In genomic region chr2:226837787-226838603, GRCh38 we compare ENCODE assay signal across 10 cellular contexts. TPM values are rescaled to one million over a fixed set of nuclear protein-coding genes. Genes with fewer than 3 reads are reported as not detected.
A peak's percentile ranks its signal among the peaks of the same experiment; 100 is the strongest.
DNase-seq lines count a peak whose midpoint lies in the region; ATAC-seq and TF ChIP-seq lines count a peak whose summit lies in the region.
"Had no signal": no experiment of that assay in that cellular context is flagged by ENCODE, and none has a peak within 500 bp of the region (broad histone marks: within the 10 kb centered on the region; RNA-seq: fewer than 3 reads in every experiment).

No MANE protein-coding gene starts in this region.

- intact Hi-C loops in HCT116 (cut with micrococcal nuclease), result no loop called here
- intact Hi-C loops in activated CD4-positive, alpha-beta memory T cell treated with anti-CD3 and anti-CD28 coated beads for 36 hours (cut with micrococcal nuclease), result loop anchor here (2.0 to 10.0 kb wide), 9 partner anchors 157 to 1911 kb away; partner anchors contain the start of genes CCL20, DOCK10 and MFF
- intact Hi-C loops in testis (cut with DNase I; ENCODE audit: low total_unique reads), result no loop called here

- ATAC-seq in HCT116, result no peak
- no peak for ATAC-seq in naive thymus-derived CD8-positive, alpha-beta T cell
- no peak for ATAC-seq in GM21360 (IDR thresholded peaks at IDR 0.05; ENCODE audit: unreplicated experiment)
- ATAC-seq in HG03378 (IDR thresholded peaks at IDR 0.05; ENCODE audit: unreplicated experiment), result no peak
- ATAC-seq: lower lobe of right lung had no signal

- H3K27me3 Mint-ChIP-seq in CD8-positive, alpha-beta memory T cell, result peaks cover 0 to 2% of the 10 kb centered on the region in 2 donors
- H3K27me3 Mint-ChIP-seq in activated CD4-positive, alpha-beta memory T cell treated with anti-CD3 and anti-CD28 coated beads for 36 hours, result no peaks in the 10 kb centered on the region
- no peaks in the 10 kb centered on the region for H3K27me3 Mint-ChIP-seq in naive thymus-derived CD8-positive, alpha-beta T cell

- H3K4me3 ChIP-seq in CD8-positive, alpha-beta memory T cell (ENCODE audit: low read length), result no peak overlapping the region
- H3K4me3 ChIP-seq in HCT116 (replicated peaks in 1 of 2; ENCODE audit: low read depth in 1 of 2, low read length in 2 of 2) (no peak overlapping the region), testis (no peak overlapping the region)

- CTCF ChIA-PET in CD8-positive, alpha-beta memory T cell (lab: Charles Lee), result interaction anchor here (2.2 kb wide), 2 partner anchors 36 to 39 kb away, joined by 5 to 10 read pairs; partner anchors contain the start of gene IRS1
- CTCF ChIA-PET in HCT116 (lab: Charles Lee), result no interaction called here
- CTCF ChIA-PET in activated CD4-positive, alpha-beta memory T cell treated with anti-CD3 and anti-CD28 coated beads for 36 hours (lab: Charles Lee), result interaction anchor here (0.5 to 1.5 kb wide), 3 partner anchors 36 to 1012 kb away, joined by 3 to 5 read pairs (median 4); no protein-coding TSS in a partner anchor

- no peaks in the 10 kb centered on the region for H3K9me3 Mint-ChIP-seq in CD8-positive, alpha-beta memory T cell
- H3K9me3 Mint-ChIP-seq in activated CD4-positive, alpha-beta memory T cell treated with anti-CD3 and anti-CD28 coated beads for 36 hours, result no peaks in the 10 kb centered on the region
- no peaks in the 10 kb centered on the region for H3K9me3 Mint-ChIP-seq in naive thymus-derived CD8-positive, alpha-beta T cell

- no peak overlapping the region for H3K9ac ChIP-seq in HCT116 (ENCODE audit: low read length)

- H3K27ac Mint-ChIP-seq in CD8-positive, alpha-beta memory T cell, result peak overlapping the region; percentile 95 to 100 (median 98)
- H3K27ac Mint-ChIP-seq in activated CD4-positive, alpha-beta memory T cell treated with anti-CD3 and anti-CD28 coated beads for 36 hours, result peak overlapping the region; percentile 99
- peak overlapping the region; percentile 98 to 100 (median 99) for H3K27ac Mint-ChIP-seq in naive thymus-derived CD8-positive, alpha-beta T cell

- no peaks in the 10 kb centered on the region for H3K27me3 ChIP-seq in CD8-positive, alpha-beta memory T cell (ENCODE audit: insufficient read depth, low read length, poor library complexity, severe bottlenecking)
- H3K27me3 ChIP-seq in HCT116 (ENCODE audit: insufficient read depth, low read length) (no peaks in the 10 kb centered on the region), testis (no peaks in the 10 kb centered on the region)
- H3K27me3 ChIP-seq: brain microvascular endothelial cell had no signal

- RAD21 ChIA-PET in HCT116 (lab: Charles Lee; ENCODE audit: low non-redundant PET in 1 of 2, low total read pairs in 2 of 2, uncharacterized antibody in 2 of 2, unreplicated experiment in 2 of 2), result no interaction called here

- H3K36me3 Mint-ChIP-seq in CD8-positive, alpha-beta memory T cell, result peaks cover 0 to 13% (median 0%) of the 10 kb centered on the region in 3 donors
- H3K36me3 Mint-ChIP-seq in activated CD4-positive, alpha-beta memory T cell treated with anti-CD3 and anti-CD28 coated beads for 36 hours, result peaks cover 37% of the 10 kb centered on the region
- no peaks in the 10 kb centered on the region for H3K36me3 Mint-ChIP-seq in naive thymus-derived CD8-positive, alpha-beta T cell

- peaks cover 56% of the 10 kb centered on the region for H3K4me1 ChIP-seq in CD8-positive, alpha-beta memory T cell (ENCODE audit: insufficient read depth, low read length)
- peaks cover 17 to 32% of the 10 kb centered on the region in 2 experiments; a peak in 3 of 4 replicates for H3K4me1 ChIP-seq in HCT116 (ENCODE audit: control insufficient read depth in 1 of 2, insufficient read depth in 2 of 2, low read length in 2 of 2)
- H3K4me1 ChIP-seq in testis, result peaks cover 8% of the 10 kb centered on the region

- POLR2A ChIA-PET in CD8-positive, alpha-beta memory T cell (lab: Charles Lee), result interaction anchor here (1.6 to 3.0 kb wide), 2 partner anchors 39 to 40 kb away, joined by 5 to 33 read pairs; partner anchors contain the start of gene IRS1
- POLR2A ChIA-PET in HCT116 (lab: Charles Lee), result no interaction called here
- POLR2A ChIA-PET in activated CD4-positive, alpha-beta memory T cell treated with anti-CD3 and anti-CD28 coated beads for 36 hours (lab: Charles Lee), result no interaction called here
- POLR2A ChIA-PET in naive thymus-derived CD8-positive, alpha-beta T cell (lab: Charles Lee), result interaction anchor here (1.2 kb wide), 1 partner anchor 38 kb away, joined by 3 read pairs; the partner anchor contains the start of gene IRS1

- peaks cover 49% of the 10 kb centered on the region for H3K79me2 ChIP-seq in HCT116 (ENCODE audit: insufficient read depth, low read length)

- no peaks in the 10 kb centered on the region for H3K9me2 ChIP-seq in HCT116 (ENCODE audit: insufficient read depth)

- peak overlapping the region; percentile 82 for H3K4me2 ChIP-seq in HCT116 (ENCODE audit: low read length)

- no peak for TF ChIP-seq POLR2A in HCT116 (IDR thresholded peaks at IDR 0.05; ENCODE audit: borderline replicate concordance, extremely low read depth, insufficient read depth, insufficient read length)
- TF ChIP-seq POLR2A in testis (IDR thresholded peaks at IDR 0.05), result no peak

- H3K9me3 ChIP-seq in CD8-positive, alpha-beta memory T cell (ENCODE audit: low read length), result no peaks in the 10 kb centered on the region
- H3K9me3 ChIP-seq in HCT116 (ENCODE audit: control insufficient read depth in 1 of 2, insufficient read depth in 1 of 2, low read depth in 1 of 2, low read length in 2 of 2) (peaks cover 0 to 3% of the 10 kb centered on the region in 2 experiments; a peak in 1 of 4 replicates), testis (no peaks in the 10 kb centered on the region)
- H3K9me3 ChIP-seq: lower lobe of right lung had no signal

- H3K4me1 Mint-ChIP-seq in CD8-positive, alpha-beta memory T cell, result peaks cover 68 to 85% (median 84%) of the 10 kb centered on the region in 3 donors
- H3K4me1 Mint-ChIP-seq in activated CD4-positive, alpha-beta memory T cell treated with anti-CD3 and anti-CD28 coated beads for 36 hours (ENCODE audit: low read depth), result peaks cover 64% of the 10 kb centered on the region
- H3K4me1 Mint-ChIP-seq in naive thymus-derived CD8-positive, alpha-beta T cell, result peaks cover 32 to 83% (median 69%) of the 10 kb centered on the region in 4 donors

- H3K4me3 Mint-ChIP-seq in CD8-positive, alpha-beta memory T cell, result peak overlapping the region; percentile 86 to 98 (median 94)
- H3K4me3 Mint-ChIP-seq in activated CD4-positive, alpha-beta memory T cell treated with anti-CD3 and anti-CD28 coated beads for 36 hours, result peak overlapping the region; percentile 92
- peak overlapping the region; percentile 87 to 97 (median 94) for H3K4me3 Mint-ChIP-seq in naive thymus-derived CD8-positive, alpha-beta T cell

- WGBS in testis, 2 donors, result 62 to 68% methylated on average over 12 of the region's 12 CpGs

- TF ChIP-seq CTCF in HCT116 (IDR thresholded peaks at IDR 0.05 in 2 of 3, conservative IDR thresholded peaks at IDR 0.05 in 1 of 3; ENCODE audit: borderline replicate concordance in 1 of 3, insufficient read depth in 1 of 3, low read depth in 2 of 3, low read length in 2 of 3) (no peak), testis (IDR thresholded peaks at IDR 0.05) (no peak)

- no peak for DNase-seq in CD8-positive, alpha-beta memory T cell
- DNase-seq in HCT116 (ENCODE audit: low read depth, low spot score) (no peak), testis (no peak)
- DNase-seq in activated CD4-positive, alpha-beta memory T cell treated with anti-CD3 and anti-CD28 coated beads for 36 hours, result no peak
- no peak for DNase-seq in naive thymus-derived CD8-positive, alpha-beta T cell
- DNase-seq: brain microvascular endothelial cell; lower lobe of right lung; NK-92 treated with Interleukin-12 subunit alpha and Interleukin-12 subunit beta, amount 100 ng/mL, for 24 hours had no signal

- H4K20me1 ChIP-seq in HCT116 (ENCODE audit: insufficient read depth), result no peaks in the 10 kb centered on the region

- H3K36me3 ChIP-seq in CD8-positive, alpha-beta memory T cell (ENCODE audit: insufficient read depth, low read length), result no peaks in the 10 kb centered on the region
- peaks cover 0 to 6% of the 10 kb centered on the region in 2 experiments; a peak in 1 of 4 replicates for H3K36me3 ChIP-seq in HCT116 (ENCODE audit: control insufficient read depth in 1 of 2, insufficient read depth in 2 of 2, low read length in 2 of 2)
- H3K36me3 ChIP-seq in testis (ENCODE audit: low read depth, missing control alignments), result no peaks in the 10 kb centered on the region
- H3K36me3 ChIP-seq: brain microvascular endothelial cell, lower lobe of right lung had no signal

- peak overlapping the region; percentile 99 for H3K27ac ChIP-seq in CD8-positive, alpha-beta memory T cell (ENCODE audit: low read depth, low read length)
- H3K27ac ChIP-seq in HCT116 (ENCODE audit: low read depth, low read length) (peak overlapping the region; percentile 87; the same call in 1 of the 2 replicates), testis (no peak overlapping the region)
- H3K27ac ChIP-seq: brain microvascular endothelial cell had no signal

- no peak for TF ChIP-seq RAD21 in HCT116 (IDR thresholded peaks at IDR 0.05; ENCODE audit: low read depth)

- H2AFZ ChIP-seq in HCT116 (ENCODE audit: low read depth, low read length, poor library complexity, severe bottlenecking), result no peak overlapping the region

- BruUV-seq in HCT116 (replicated peaks; lab: Mats Ljungman, UMichigan), result no TSS peak

TF ChIP-seq in HCT116, 20 proteins besides CTCF, POLR2A, EP300 and RAD21 (continues in another document):
- TF ChIP-seq CBX3 (IDR thresholded peaks at IDR 0.05; ENCODE audit: low read depth), result no peak
- no peak for TF ChIP-seq CEBPB (IDR thresholded peaks at IDR 0.05; ENCODE audit: low read depth)

RNA-seq across cellular contexts. Expression of gene RHBDD1, which starts 2.1 kb away (rescaled TPM):
- total RNA-seq in CD8-positive, alpha-beta memory T cell, result 10 to 100 TPM; 32.8 to 35.7 TPM
- 19.2 TPM for polyA plus RNA-seq in CD8-positive, alpha-beta memory T cell
- total RNA-seq in HCT116 (2021; ENCODE audit: unreplicated experiment) (73.8 TPM), testis (10 to 100 TPM; 38.0 to 43.4 TPM)
- 24.7 and 33.1 TPM in 2 replicates for polyA plus RNA-seq in HCT116 (2012)
- 10 to 100 TPM; 38.0 to 41.1 TPM for total RNA-seq in activated CD4-positive, alpha-beta memory T cell treated with anti-CD3 and anti-CD28 coated beads for 36 hours
- total RNA-seq in naive thymus-derived CD8-positive, alpha-beta T cell, result 10 to 100 TPM; 53.5 to 55.6 TPM
- 10 to 100 TPM; 13.7 to 20.4 (median 14.8) TPM for polyA plus RNA-seq in naive thymus-derived CD8-positive, alpha-beta T cell
- polyA plus RNA-seq in testis (ENCODE audit: insufficient read depth, low read depth, low replicate concordance), result 49.8 TPM

RNA-seq across cellular contexts. Expression of gene IRS1, which starts 38.4 kb away (rescaled TPM):
- total RNA-seq in CD8-positive, alpha-beta memory T cell, result 1 to 10 TPM; 3.6 to 3.9 TPM
- 0.20 TPM for polyA plus RNA-seq in CD8-positive, alpha-beta memory T cell
- 88.8 TPM for total RNA-seq in HCT116 (2021; ENCODE audit: unreplicated experiment)
- polyA plus RNA-seq in HCT116 (2012), result 39.4 and 44.1 TPM in 2 replicates
- 1 to 10 TPM; 2.0 to 2.1 TPM for total RNA-seq in activated CD4-positive, alpha-beta memory T cell treated with anti-CD3 and anti-CD28 coated beads for 36 hours
- total RNA-seq in naive thymus-derived CD8-positive, alpha-beta T cell, result 10 to 100 TPM; 11.4 to 14.0 TPM
- polyA plus RNA-seq in naive thymus-derived CD8-positive, alpha-beta T cell, result under 1 TPM; 0.51 to 0.84 (median 0.64) TPM
- 1 to 10 TPM; 3.1 to 5.9 TPM for total RNA-seq in testis
- polyA plus RNA-seq in testis (ENCODE audit: insufficient read depth, low read depth, low replicate concordance), result 3.1 TPM

Comparison
In these comparisons a context has a peak if more than half of its experiments do, and no peak if none do; other contexts are left out.
1. H3K27ac ChIP-seq: peak in CD8-positive, alpha-beta memory T cell (single experiment) and HCT116 (single experiment); none in testis (0 of 2).
2. POLR2A ChIA-PET loops: an anchor here in CD8-positive, alpha-beta memory T cell (1.6 to 3.0 kb wide) and naive thymus-derived CD8-positive, alpha-beta T cell (1.2 kb wide); none called in HCT116 and activated CD4-positive, alpha-beta memory T cell treated with anti-CD3 and anti-CD28 coated beads for 36 hours.
3. Peak in every context shown above with its lines, with median percentiles within 50 percentile points of each other: H3K27ac Mint-ChIP-seq and H3K4me3 Mint-ChIP-seq.